Comparison of ENCODE assay signal across 1 cellular context in the genomic region with DNA sequence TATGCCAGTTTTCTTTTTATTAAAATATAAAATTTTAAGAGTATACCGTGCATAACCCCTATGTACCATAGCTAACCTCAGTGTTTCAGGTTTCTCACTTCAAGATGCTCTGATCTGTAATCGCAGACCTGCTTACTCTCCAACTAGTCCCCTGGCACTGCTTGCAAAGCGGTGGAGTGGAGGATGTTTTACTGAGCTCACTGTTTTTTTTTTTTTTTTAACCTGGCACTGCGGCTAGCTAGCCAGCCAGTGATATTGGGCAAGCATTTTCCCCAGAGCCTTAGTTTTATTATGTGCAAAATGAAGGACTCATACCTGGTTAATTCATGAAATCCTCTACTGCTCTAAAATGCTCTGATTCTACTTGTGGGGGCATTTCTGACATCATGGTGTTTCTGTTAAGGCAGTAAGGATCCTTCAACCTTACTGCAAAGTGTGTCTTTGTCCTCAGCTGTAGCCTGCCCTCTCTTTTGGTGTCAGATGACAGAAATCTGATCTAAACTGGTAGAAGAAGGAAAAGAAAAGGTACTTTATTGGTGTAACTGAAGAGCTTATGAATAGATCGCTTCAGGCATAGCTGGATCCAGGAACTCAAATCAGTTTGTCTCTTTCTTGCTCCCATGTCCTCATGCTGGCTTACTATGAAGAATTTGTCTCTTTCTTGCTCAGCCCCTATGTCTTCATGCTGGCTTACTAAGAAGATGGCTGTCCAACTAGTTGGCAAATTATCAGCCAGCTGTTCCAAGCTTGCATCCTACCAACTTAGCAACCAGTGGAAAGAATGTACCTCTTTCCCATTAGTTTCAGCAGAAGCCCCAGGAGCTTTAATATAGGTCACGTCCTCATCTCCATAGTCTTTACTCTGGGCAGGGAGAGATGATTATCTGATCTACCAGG.
TF ChIP-seq lines count a peak whose summit lies in the region.

No MANE protein-coding gene starts in this region.

TF ChIP-seq in IMR-90, 13 proteins besides CTCF, POLR2A, EP300 and RAD21 (continued from another document):
- no peak for TF ChIP-seq NFE2L2 (IDR thresholded peaks at IDR 0.05; ENCODE audit: low read depth, low read length)
